Comparison of ENCODE assay signal across 23 cellular contexts in the genomic region with DNA sequence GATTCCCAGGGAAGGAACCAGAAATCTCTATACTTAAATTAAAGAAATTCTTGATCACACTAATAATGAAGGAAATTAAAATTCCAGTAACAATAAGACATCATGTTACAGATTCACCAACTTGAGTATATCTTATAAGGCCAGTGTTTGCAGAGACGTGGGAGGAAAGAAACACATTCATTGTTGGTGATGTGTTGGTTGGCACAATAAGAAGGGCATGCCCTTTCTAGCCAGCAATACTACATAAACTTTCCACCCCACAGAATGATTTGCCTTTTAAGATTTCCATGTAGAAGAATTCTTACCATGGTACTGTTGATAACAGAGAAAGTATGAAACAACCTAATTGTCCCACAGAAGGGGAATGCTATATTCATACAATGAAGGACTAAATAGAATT.
"Had no signal": no experiment of that assay in that cellular context is flagged by ENCODE, and none has a peak within 500 bp of the region (broad histone marks: within the 10 kb centered on the region; RNA-seq: fewer than 3 reads in every experiment).

No MANE protein-coding gene starts in this region.

- H3K4me1 Mint-ChIP-seq: activated B cell treated with CpG ODN at 0.5 μM for 24 hours; activated CD4-positive, alpha-beta T cell treated with anti-CD3 and anti-CD28 coated beads, Interleukin-2, amount 10 ng/mL, durations not matched to agents 24 days and 14 days; activated naive CD4-positive, alpha-beta T cell treated with anti-CD3 and anti-CD28 coated beads, Interleukin-2, amount 10 ng/mL, durations not matched to agents 7 days and 5 days; activated naive CD8-positive, alpha-beta T cell treated with anti-CD3 and anti-CD28 coated beads for 36 hours; T-cell had no signal

- H3K36me3 ChIP-seq: cardiac muscle cell had no signal

- H3K27ac ChIP-seq: body of pancreas, cardiac muscle cell had no signal

- H3K4me3 ChIP-seq: body of pancreas, cardiac muscle cell had no signal

- H3K27me3 ChIP-seq: body of pancreas, cardiac muscle cell had no signal

- DNase-seq: activated B cell treated with CpG ODN at 0.5 μM for 24 hours; activated CD4-positive, alpha-beta T cell treated with anti-CD3 and anti-CD28 coated beads for 1 hour; activated CD4-positive, alpha-beta T cell treated with anti-CD3 and anti-CD28 coated beads, Interleukin-2, amount 10 ng/mL, durations not matched to agents 24 days and 14 days; activated CD4-positive, alpha-beta T cell treated with anti-CD3 and anti-CD28 coated beads, Interleukin-2, amount 50 U/mL, for 48 hours; activated CD8-positive, alpha-beta memory T cell treated with anti-CD3 and anti-CD28 coated beads for 24 hours; activated gamma-delta T cell treated with Interleukin-2 at 50 U/mL for 16 hours; activated naive CD4-positive, alpha-beta T cell treated with anti-CD3 and anti-CD28 coated beads, Interleukin-2, amount 10 ng/mL, durations not matched to agents 7 days and 5 days; activated naive CD8-positive, alpha-beta T cell treated with anti-CD3 and anti-CD28 coated beads for 36 hours; activated T-cell treated with anti-CD3 and anti-CD28 coated beads, Interleukin-2, amount 50 U/mL, for 4 hours; body of pancreas; Kasumi-1; KBM-7; NCI-H1092 treated with DMSO at 0.1 percent for 48 hours; NCI-H1417 treated with DMSO at 0.1 percent for 48 hours; NCI-H1694 treated with DMSO at 0.1 percent for 48 hours; NCI-H2029 treated with DMSO at 0.1 percent for 48 hours; NCI-H510A treated with DMSO at 0.1 percent for 48 hours; SIG-M5; T-cell; T-helper 2 cell; T1000 had no signal

- H3K27ac Mint-ChIP-seq: activated B cell treated with CpG ODN at 0.5 μM for 24 hours; activated CD4-positive, alpha-beta T cell treated with anti-CD3 and anti-CD28 coated beads, Interleukin-2, amount 10 ng/mL, durations not matched to agents 24 days and 14 days; activated naive CD4-positive, alpha-beta T cell treated with anti-CD3 and anti-CD28 coated beads, Interleukin-2, amount 10 ng/mL, durations not matched to agents 7 days and 5 days; activated naive CD8-positive, alpha-beta T cell treated with anti-CD3 and anti-CD28 coated beads for 36 hours; activated T-helper 2 cell treated with anti-CD3 and anti-CD28 coated beads, Interferon-gamma antibody, Interleukin-2, Interleukin-4, amounts not matched to agents 10 μg/mL and 5 μg/mL and 100 μg/mL, durations not matched to agents 14 hours and 24 hours and 36 hours; T-cell had no signal

- H3K4me3 Mint-ChIP-seq: activated B cell treated with CpG ODN at 0.5 μM for 24 hours; activated CD4-positive, alpha-beta T cell treated with anti-CD3 and anti-CD28 coated beads, Interleukin-2, amount 10 ng/mL, durations not matched to agents 24 days and 14 days; activated naive CD4-positive, alpha-beta T cell treated with anti-CD3 and anti-CD28 coated beads, Interleukin-2, amount 10 ng/mL, durations not matched to agents 7 days and 5 days; activated naive CD8-positive, alpha-beta T cell treated with anti-CD3 and anti-CD28 coated beads for 36 hours; activated T-cell treated with anti-CD3 and anti-CD28 coated beads, Interleukin-2, amount 50 U/mL, for 4 hours; T-cell had no signal

- H3K4me1 ChIP-seq: body of pancreas had no signal

- H3K27me3 Mint-ChIP-seq: activated B cell treated with CpG ODN at 0.5 μM for 24 hours; activated CD4-positive, alpha-beta T cell treated with anti-CD3 and anti-CD28 coated beads, Interleukin-2, amount 10 ng/mL, durations not matched to agents 24 days and 14 days; activated naive CD4-positive, alpha-beta T cell treated with anti-CD3 and anti-CD28 coated beads, Interleukin-2, amount 10 ng/mL, durations not matched to agents 7 days and 5 days; activated naive CD8-positive, alpha-beta T cell treated with anti-CD3 and anti-CD28 coated beads for 36 hours; T-cell had no signal

- H3K36me3 Mint-ChIP-seq: activated naive CD4-positive, alpha-beta T cell treated with anti-CD3 and anti-CD28 coated beads, Interleukin-2, amount 10 ng/mL, durations not matched to agents 7 days and 5 days; activated naive CD8-positive, alpha-beta T cell treated with anti-CD3 and anti-CD28 coated beads for 36 hours; T-cell had no signal

- H3K9me3 Mint-ChIP-seq: activated B cell treated with CpG ODN at 0.5 μM for 24 hours; activated CD4-positive, alpha-beta T cell treated with anti-CD3 and anti-CD28 coated beads, Interleukin-2, amount 10 ng/mL, durations not matched to agents 24 days and 14 days; activated naive CD4-positive, alpha-beta T cell treated with anti-CD3 and anti-CD28 coated beads, Interleukin-2, amount 10 ng/mL, durations not matched to agents 7 days and 5 days; activated T-helper 2 cell treated with anti-CD3 and anti-CD28 coated beads, Interferon-gamma antibody, Interleukin-2, Interleukin-4, amounts not matched to agents 10 μg/mL and 5 μg/mL and 100 μg/mL, durations not matched to agents 14 hours and 24 hours and 36 hours had no signal

- ATAC-seq: activated T-cell treated with anti-CD3 and anti-CD28 coated beads, Interleukin-2, amount 50 U/mL, for 4 hours; body of pancreas; T-cell had no signal

- H3K9me3 ChIP-seq: body of pancreas had no signal
